Comparison of ENCODE assay signal across 1 cellular context in genomic region chr2:3034856-3035255, GRCh38.
TF ChIP-seq lines count a peak whose summit lies in the region.

No MANE protein-coding gene starts in this region.

TF ChIP-seq in GM23338, 12 proteins besides CTCF, POLR2A, EP300 and RAD21 (continued from another document):
- TF ChIP-seq ETS1 (IDR thresholded peaks at IDR 0.05) (no peak), CREB1 (CRISPR knock-in tag; IDR thresholded peaks at IDR 0.05; ENCODE audit: low read depth) (no peak), EZH2 (IDR thresholded peaks at IDR 0.05; ENCODE audit: low read depth, unreplicated experiment) (no peak), NANOG (IDR thresholded peaks at IDR 0.05; ENCODE audit: borderline replicate concordance) (no peak), POLR2AphosphoS5 (IDR thresholded peaks at IDR 0.05; ENCODE audit: low read depth) (no peak), JUNB (IDR thresholded peaks at IDR 0.05; ENCODE audit: unreplicated experiment) (no peak), EZH2phosphoT487 (IDR thresholded peaks at IDR 0.05; ENCODE audit: unreplicated experiment) (no peak), ZNF114 (CRISPR knock-in tag; IDR thresholded peaks at IDR 0.05) (no peak), REST (IDR thresholded peaks at IDR 0.05; ENCODE audit: unreplicated experiment) (no peak)
TF ChIP-seq in GM23338: peak in this region for 0.
